In genomic region chr11:2799881-2800654, GRCh38 we compare ENCODE assay signal across 12 cellular contexts.
DNase-seq lines count a peak whose midpoint lies in the region; ATAC-seq and TF ChIP-seq lines count a peak whose summit lies in the region.
"Had no signal": no experiment of that assay in that cellular context is flagged by ENCODE, and none has a peak within 500 bp of the region (broad histone marks: within the 10 kb centered on the region; RNA-seq: fewer than 3 reads in every experiment).

No MANE protein-coding gene starts in this region.

- H3K27me3 ChIP-seq in dorsolateral prefrontal cortex: no peaks in the 10 kb centered on the region
- H3K27me3 ChIP-seq: heart right ventricle had no signal

- no peaks in the 10 kb centered on the region for H3K4me1 Mint-ChIP-seq in activated naive CD8-positive, alpha-beta T cell treated with anti-CD3 and anti-CD28 coated beads, Interleukin-2, amount 10 ng/mL, durations not matched to agents 7 days and 5 days
- H3K4me1 Mint-ChIP-seq in activated naive CD8-positive, alpha-beta T cell treated with anti-CD3 and anti-CD28 coated beads for 36 hours: no peaks in the 10 kb centered on the region
- no peaks in the 10 kb centered on the region for H3K4me1 Mint-ChIP-seq in natural killer cell treated with Interleukin-12 subunit alpha and Interleukin-12 subunit beta and Interleukin-15 and Interleukin-18, amount 100 ng/mL, for 72 hours (ENCODE audit: low read depth in 2 of 2)
- H3K4me1 Mint-ChIP-seq: activated B cell treated with CpG ODN at 0.5 μM for 24 hours had no signal

- TF ChIP-seq CTCF in dorsolateral prefrontal cortex (IDR thresholded peaks at IDR 0.05 in 54 of 56, conservative IDR thresholded peaks at IDR 0.05 in 2 of 56; ENCODE audit: low read depth in 1 of 56, partially characterized antibody in 56 of 56): no peak

- DNase-seq in activated naive CD8-positive, alpha-beta T cell treated with anti-CD3 and anti-CD28 coated beads, Interleukin-2, amount 10 ng/mL, durations not matched to agents 7 days and 5 days: peak; percentile 15
- DNase-seq in activated naive CD8-positive, alpha-beta T cell treated with anti-CD3 and anti-CD28 coated beads for 36 hours: no peak
- DNase-seq in dorsolateral prefrontal cortex: peak in 7 of 10 donors; percentile 11 to 29 (median 25)
- DNase-seq in natural killer cell treated with Interleukin-12 subunit alpha and Interleukin-12 subunit beta and Interleukin-15 and Interleukin-18, amount 100 ng/mL, for 72 hours (ENCODE audit: low spot score): peak; percentile 58
- peak; percentile 40 for DNase-seq in ureter (ENCODE audit: low spot score)
- DNase-seq in NCI-H446 (lab: John Stamatoyannopoulos, UW): no peak
- DNase-seq in C1 segment of cervical spinal cord (lab: John Stamatoyannopoulos, UW): no peak
- DNase-seq in germinal center (ENCODE audit: low spot score): no peak
- DNase-seq: activated B cell treated with CpG ODN at 0.5 μM for 24 hours, NCI-H2029 had no signal

- H3K36me3 Mint-ChIP-seq in activated naive CD8-positive, alpha-beta T cell treated with anti-CD3 and anti-CD28 coated beads, Interleukin-2, amount 10 ng/mL, durations not matched to agents 7 days and 5 days: no peaks in the 10 kb centered on the region
- no peaks in the 10 kb centered on the region for H3K36me3 Mint-ChIP-seq in activated naive CD8-positive, alpha-beta T cell treated with anti-CD3 and anti-CD28 coated beads for 36 hours
- no peaks in the 10 kb centered on the region for H3K36me3 Mint-ChIP-seq in natural killer cell treated with Interleukin-12 subunit alpha and Interleukin-12 subunit beta and Interleukin-15 and Interleukin-18, amount 100 ng/mL, for 72 hours

- H3K4me3 Mint-ChIP-seq in activated naive CD8-positive, alpha-beta T cell treated with anti-CD3 and anti-CD28 coated beads, Interleukin-2, amount 10 ng/mL, durations not matched to agents 7 days and 5 days: no peak overlapping the region
- H3K4me3 Mint-ChIP-seq in activated naive CD8-positive, alpha-beta T cell treated with anti-CD3 and anti-CD28 coated beads for 36 hours: no peak overlapping the region
- H3K4me3 Mint-ChIP-seq in natural killer cell treated with Interleukin-12 subunit alpha and Interleukin-12 subunit beta and Interleukin-15 and Interleukin-18, amount 100 ng/mL, for 72 hours: no peak overlapping the region
- H3K4me3 Mint-ChIP-seq: activated B cell treated with CpG ODN at 0.5 μM for 24 hours had no signal

- H3K4me3 ChIP-seq in dorsolateral prefrontal cortex: no peak overlapping the region
- H3K4me3 ChIP-seq: heart right ventricle had no signal

- no peaks in the 10 kb centered on the region for H3K9me3 Mint-ChIP-seq in activated naive CD8-positive, alpha-beta T cell treated with anti-CD3 and anti-CD28 coated beads, Interleukin-2, amount 10 ng/mL, durations not matched to agents 7 days and 5 days
- H3K9me3 Mint-ChIP-seq in activated naive CD8-positive, alpha-beta T cell treated with anti-CD3 and anti-CD28 coated beads for 36 hours: no peaks in the 10 kb centered on the region
- H3K9me3 Mint-ChIP-seq in natural killer cell treated with Interleukin-12 subunit alpha and Interleukin-12 subunit beta and Interleukin-15 and Interleukin-18, amount 100 ng/mL, for 72 hours: no peaks in the 10 kb centered on the region
- H3K9me3 Mint-ChIP-seq: activated B cell treated with CpG ODN at 0.5 μM for 24 hours had no signal

- H3K27me3 Mint-ChIP-seq in activated naive CD8-positive, alpha-beta T cell treated with anti-CD3 and anti-CD28 coated beads, Interleukin-2, amount 10 ng/mL, durations not matched to agents 7 days and 5 days: no peaks in the 10 kb centered on the region
- H3K27me3 Mint-ChIP-seq in activated naive CD8-positive, alpha-beta T cell treated with anti-CD3 and anti-CD28 coated beads for 36 hours: no peaks in the 10 kb centered on the region
- H3K27me3 Mint-ChIP-seq in natural killer cell treated with Interleukin-12 subunit alpha and Interleukin-12 subunit beta and Interleukin-15 and Interleukin-18, amount 100 ng/mL, for 72 hours: peaks cover 4 to 13% of the 10 kb centered on the region in 2 donors

- ATAC-seq in activated naive CD8-positive, alpha-beta T cell treated with anti-CD3 and anti-CD28 coated beads, Interleukin-2, amount 10 ng/mL, durations not matched to agents 7 days and 5 days (ENCODE audit: low read depth): no peak
- ATAC-seq in natural killer cell treated with Interleukin-12 subunit alpha and Interleukin-12 subunit beta and Interleukin-15 and Interleukin-18, amount 100 ng/mL, for 72 hours: no peak
- ATAC-seq: SK-N-SH treated with all-trans-retinoic acid at 6 μM for 48 hours had no signal

- intact Hi-C loops in dorsolateral prefrontal cortex (cut with DNase I): loop anchor here in 1 of 2 donors (5.0 kb wide), 1 partner anchor 98 kb away; no protein-coding TSS in a partner anchor

- H3K27ac Mint-ChIP-seq in activated naive CD8-positive, alpha-beta T cell treated with anti-CD3 and anti-CD28 coated beads, Interleukin-2, amount 10 ng/mL, durations not matched to agents 7 days and 5 days: no peak overlapping the region
- no peak overlapping the region for H3K27ac Mint-ChIP-seq in activated naive CD8-positive, alpha-beta T cell treated with anti-CD3 and anti-CD28 coated beads for 36 hours
- no peak overlapping the region for H3K27ac Mint-ChIP-seq in natural killer cell treated with Interleukin-12 subunit alpha and Interleukin-12 subunit beta and Interleukin-15 and Interleukin-18, amount 100 ng/mL, for 72 hours
- H3K27ac Mint-ChIP-seq: activated B cell treated with CpG ODN at 0.5 μM for 24 hours had no signal

- H3K27ac ChIP-seq in dorsolateral prefrontal cortex: no peak overlapping the region
- H3K27ac ChIP-seq: heart right ventricle had no signal

- POLR2A ChIA-PET in activated naive CD8-positive, alpha-beta T cell treated with anti-CD3 and anti-CD28 coated beads, Interleukin-2, amount 10 ng/mL, durations not matched to agents 7 days and 5 days (lab: Charles Lee): no interaction called here

Comparison
In these comparisons a context has a peak if more than half of its experiments do, and no peak if none do; other contexts are left out.
1. DNase-seq: peak in activated naive CD8-positive, alpha-beta T cell treated with anti-CD3 and anti-CD28 coated beads, Interleukin-2, amount 10 ng/mL, durations not matched to agents 7 days and 5 days (single experiment), dorsolateral prefrontal cortex (7 of 10), natural killer cell treated with Interleukin-12 subunit alpha and Interleukin-12 subunit beta and Interleukin-15 and Interleukin-18, amount 100 ng/mL, for 72 hours (single experiment) and ureter (single experiment); none in activated naive CD8-positive, alpha-beta T cell treated with anti-CD3 and anti-CD28 coated beads for 36 hours (single experiment), NCI-H446 (0 of 2), C1 segment of cervical spinal cord (0 of 14) and germinal center (single experiment).